ENCODE assay signal across 39 cellular contexts in genomic region chr9:27523141-27523540, GRCh38. TPM values are rescaled to one million over a fixed set of nuclear protein-coding genes. Genes with fewer than 3 reads are reported as not detected.
"Had no signal": no experiment of that assay in that cellular context is flagged by ENCODE, and none has a peak within 500 bp of the region (broad histone marks: within the 10 kb centered on the region; RNA-seq: fewer than 3 reads in every experiment).

No MANE protein-coding gene starts in this region.

- H3K4me3 Mint-ChIP-seq: activated CD4-positive, alpha-beta memory T cell treated with anti-CD3 and anti-CD28 coated beads, Interleukin-2, amount 10 ng/mL, durations not matched to agents 7 days and 5 days; activated naive CD4-positive, alpha-beta T cell treated with anti-CD3 and anti-CD28 coated beads for 36 hours; activated T-cell treated with anti-CD3 and anti-CD28 coated beads, Interleukin-2, amount 50 U/mL, for 24 hours; activated T-helper 1 cell treated with anti-CD3 and anti-CD28 coated beads, Interleukin-12 subunit alpha, Interleukin-12 subunit beta, Interleukin-2, Interleukin-4 antibody, amounts not matched to agents 30 ng/mL and 10 ng/mL and 1 ng/mL, durations not matched to agents 14 hours and 24 hours and 36 hours had no signal

- H3K9me3 Mint-ChIP-seq: activated CD4-positive, alpha-beta memory T cell treated with anti-CD3 and anti-CD28 coated beads, Interleukin-2, amount 10 ng/mL, durations not matched to agents 7 days and 5 days; activated naive CD4-positive, alpha-beta T cell treated with anti-CD3 and anti-CD28 coated beads for 36 hours; activated naive CD4-positive, alpha-beta T cell treated with anti-CD3 and anti-CD28 coated beads, Interleukin-2, amount 50 U/mL, for 72 hours; activated T-cell treated with anti-CD3 and anti-CD28 coated beads, Interleukin-2, amount 50 U/mL, for 24 hours; activated T-helper 1 cell treated with anti-CD3 and anti-CD28 coated beads, Interleukin-12 subunit alpha, Interleukin-12 subunit beta, Interleukin-2, Interleukin-4 antibody, amounts not matched to agents 30 ng/mL and 10 ng/mL and 1 ng/mL, durations not matched to agents 14 hours and 24 hours and 36 hours had no signal

- ATAC-seq: activated naive CD4-positive, alpha-beta T cell treated with anti-CD3 and anti-CD28 coated beads, Interleukin-2, amount 50 U/mL, for 72 hours; body of pancreas; PC-3; Right ventricle myocardium inferior; SK-N-SH treated with all-trans-retinoic acid at 6 μM for 48 hours had no signal

- H3K36me3 ChIP-seq: adrenal gland, MG63, Peyer's patch had no signal

- DNase-seq: activated CD4-positive, alpha-beta memory T cell treated with anti-CD3 and anti-CD28 coated beads, Interleukin-2, amount 10 ng/mL, durations not matched to agents 7 days and 5 days; activated CD4-positive, alpha-beta T cell treated with anti-CD3 and anti-CD28 coated beads for 1 hour; activated CD4-positive, alpha-beta T cell treated with anti-CD3 and anti-CD28 coated beads for 48 hours; activated CD4-positive, CD25-positive, alpha-beta regulatory T cell; activated gamma-delta T cell treated with Interleukin-2 at 50 U/mL for 16 hours; activated naive CD4-positive, alpha-beta T cell treated with anti-CD3 and anti-CD28 coated beads for 36 hours; activated T-cell treated with anti-CD3 and anti-CD28 coated beads, Interleukin-2, amount 50 U/mL, for 24 hours; adrenal gland; body of pancreas; central memory CD4-positive, alpha-beta T cell; Kasumi-1; KG1; MG63; NCI-H1048; NCI-H1105 treated with DMSO at 0.1 percent for 48 hours; NCI-H1436; NCI-H1694; NCI-H1930; NCI-H2081 treated with DMSO at 0.1 percent for 48 hours; NCI-H345; NCI-H524 treated with DMSO at 0.1 percent for 48 hours; PC-3; Peyer's patch; RPMI8226; SIG-M5; SW 1271; T-helper 1 cell; T-helper 2 cell; T-helper 9 cell had no signal

- H3K4me3 ChIP-seq: adrenal gland, body of pancreas, MG63, Peyer's patch had no signal

- FAIRE-seq: astrocyte, bronchial epithelial cell had no signal

- H3K27me3 ChIP-seq: adrenal gland, body of pancreas, MG63, Peyer's patch had no signal

- H3K27ac Mint-ChIP-seq: activated CD4-positive, alpha-beta memory T cell treated with anti-CD3 and anti-CD28 coated beads, Interleukin-2, amount 10 ng/mL, durations not matched to agents 7 days and 5 days; activated naive CD4-positive, alpha-beta T cell treated with anti-CD3 and anti-CD28 coated beads for 36 hours; activated naive CD4-positive, alpha-beta T cell treated with anti-CD3 and anti-CD28 coated beads, Interleukin-2, amount 50 U/mL, for 72 hours; activated T-cell treated with anti-CD3 and anti-CD28 coated beads, Interleukin-2, amount 50 U/mL, for 24 hours; activated T-helper 1 cell treated with anti-CD3 and anti-CD28 coated beads, Interleukin-12 subunit alpha, Interleukin-12 subunit beta, Interleukin-2, Interleukin-4 antibody, amounts not matched to agents 30 ng/mL and 10 ng/mL and 1 ng/mL, durations not matched to agents 14 hours and 24 hours and 36 hours had no signal

- H3K9me3 ChIP-seq: adrenal gland, body of pancreas, MG63, Peyer's patch had no signal

- H3K27ac ChIP-seq: adrenal gland, body of pancreas, Peyer's patch, VCaP had no signal

RNA-seq across cellular contexts. Expression of gene IFNK, which starts 0.9 kb away (rescaled TPM):
- total RNA-seq: activated CD4-positive, alpha-beta memory T cell treated with anti-CD3 and anti-CD28 coated beads, Interleukin-2, amount 10 ng/mL, durations not matched to agents 7 days and 5 days; activated CD8-positive, alpha-beta memory T cell treated with anti-CD3 and anti-CD28 coated beads for 36 hours; activated naive CD4-positive, alpha-beta T cell treated with anti-CD3 and anti-CD28 coated beads, Interleukin-2, amount 50 U/mL, for 72 hours; activated T-helper 1 cell treated with anti-CD3 and anti-CD28 coated beads, Interleukin-12 subunit alpha, Interleukin-12 subunit beta, Interleukin-2, Interleukin-4 antibody, amounts not matched to agents 30 ng/mL and 10 ng/mL and 1 ng/mL, durations not matched to agents 14 hours and 24 hours and 36 hours; adrenal gland; astrocyte; body of pancreas; bronchial epithelial cell; NCI-H460; PC-3; Peyer's patch; Right ventricle myocardium inferior; SK-MEL-5 had no signal
- polyA plus RNA-seq: adrenal gland had no signal

RNA-seq across cellular contexts. Expression of gene MOB3B, which starts 6.5 kb away (rescaled TPM):
- total RNA-seq: SK-MEL-5 had no signal

RNA-seq across cellular contexts. Expression of gene C9orf72, which starts 50.1 kb away (rescaled TPM):
- total RNA-seq: SK-MEL-5 had no signal
